Comparison of ENCODE assay signal across 4 cellular contexts in genomic region chr13:52938065-52938464, GRCh38.
"Had no signal": no experiment of that assay in that cellular context is flagged by ENCODE, and none has a peak within 500 bp of the region (broad histone marks: within the 10 kb centered on the region; RNA-seq: fewer than 3 reads in every experiment).

No MANE protein-coding gene starts in this region.

- H3K4me2 ChIP-seq: GM23338 had no signal

- H2AFZ ChIP-seq: GM23338 had no signal

- DNase-seq: H9, HCEC 1CT, IMR-90 had no signal

- H3K4me3 ChIP-seq: GM23338 had no signal
